In the genomic region with DNA sequence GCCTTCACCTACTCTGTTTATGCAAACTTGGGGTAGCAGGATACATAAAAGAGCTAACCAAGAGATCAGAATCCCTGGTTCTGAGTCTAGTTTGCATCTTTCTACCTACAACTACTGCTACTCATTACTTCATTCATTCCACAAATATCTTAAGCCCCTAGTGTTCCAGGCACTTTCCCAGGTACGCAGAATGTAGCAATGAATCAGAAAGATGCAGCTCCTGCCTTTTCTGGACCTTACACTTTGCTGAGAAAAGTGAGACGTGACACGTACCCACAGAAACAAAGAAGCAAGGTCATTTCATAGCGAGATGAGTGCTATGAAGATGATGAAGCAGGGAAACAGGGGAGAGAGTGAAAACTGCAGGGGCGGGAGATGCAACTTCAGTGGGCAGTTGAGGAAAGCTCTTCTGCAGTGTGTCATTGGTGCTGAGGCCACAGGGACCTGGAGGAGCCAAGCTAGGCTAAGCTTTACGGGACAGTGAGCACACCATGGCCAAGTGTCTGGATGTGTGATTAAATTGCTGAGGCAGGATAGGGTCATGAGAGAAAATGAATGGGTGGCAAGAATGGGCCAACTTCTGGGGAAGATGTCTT, we compare ENCODE assay signal across 1 cellular context.
TF ChIP-seq lines count a peak whose summit lies in the region.

No MANE protein-coding gene starts in this region.

TF ChIP-seq in IMR-90, 13 proteins besides CTCF, POLR2A, EP300 and RAD21:
- TF ChIP-seq FOS (IDR thresholded peaks at IDR 0.05; ENCODE audit: low read depth, low read length): no peak
- no peak for TF ChIP-seq NFE2L2 (IDR thresholded peaks at IDR 0.05; ENCODE audit: low read depth, low read length)
- no peak for TF ChIP-seq CEBPB (IDR thresholded peaks at IDR 0.05; ENCODE audit: low read depth, low read length)
- TF ChIP-seq MAFK (IDR thresholded peaks at IDR 0.05; ENCODE audit: low read depth, low read length): no peak
- TF ChIP-seq RFX5 (IDR thresholded peaks at IDR 0.05; ENCODE audit: low read depth, low read length): no peak
- TF ChIP-seq, protein P1, sequence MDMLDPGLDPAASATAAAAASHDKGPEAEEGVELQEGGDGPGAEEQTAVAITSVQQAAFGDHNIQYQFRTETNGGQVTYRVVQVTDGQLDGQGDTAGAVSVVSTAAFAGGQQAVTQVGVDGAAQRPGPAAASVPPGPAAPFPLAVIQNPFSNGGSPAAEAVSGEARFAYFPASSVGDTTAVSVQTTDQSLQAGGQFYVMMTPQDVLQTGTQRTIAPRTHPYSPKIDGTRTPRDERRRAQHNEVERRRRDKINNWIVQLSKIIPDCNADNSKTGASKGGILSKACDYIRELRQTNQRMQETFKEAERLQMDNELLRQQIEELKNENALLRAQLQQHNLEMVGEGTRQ (IDR thresholded peaks at IDR 0.05; ENCODE audit: low read depth, low read length): no peak
- no peak for TF ChIP-seq MAZ (IDR thresholded peaks at IDR 0.05; ENCODE audit: borderline replicate concordance, low read depth, low read length)
- no peak for TF ChIP-seq CHD1 (IDR thresholded peaks at IDR 0.05; ENCODE audit: low read depth, low read length)
- TF ChIP-seq SMC3 (IDR thresholded peaks at IDR 0.05; ENCODE audit: low read depth, low read length): no peak
- no peak for TF ChIP-seq RCOR1 (IDR thresholded peaks at IDR 0.05; ENCODE audit: insufficient replicate concordance, low read length)
